Comparison of ENCODE assay signal across 25 cellular contexts in the genomic region with DNA sequence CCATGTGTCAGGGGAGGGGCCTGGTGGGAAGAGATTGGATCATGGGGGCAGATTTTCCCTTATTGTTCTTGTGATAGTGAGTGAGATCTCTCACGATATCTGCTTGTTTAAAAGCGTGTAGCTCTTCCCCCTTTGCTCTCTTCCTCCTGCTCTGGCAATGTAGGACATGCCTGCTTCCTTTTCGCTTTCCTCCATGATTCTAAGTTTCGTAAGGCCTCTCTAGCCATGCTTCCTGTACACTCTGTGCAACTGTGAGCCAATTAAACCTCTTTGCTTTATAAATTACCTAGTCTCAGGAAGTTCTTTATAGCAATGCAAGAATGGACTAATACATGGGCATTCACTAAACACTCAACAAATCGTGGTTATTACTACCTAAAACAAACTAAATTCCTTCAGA.
"Had no signal": no experiment of that assay in that cellular context is flagged by ENCODE, and none has a peak within 500 bp of the region (broad histone marks: within the 10 kb centered on the region; RNA-seq: fewer than 3 reads in every experiment).

No MANE protein-coding gene starts in this region.

- ATAC-seq: activated CD4-positive, CD25-positive, alpha-beta regulatory T cell treated with anti-CD3 and anti-CD28 coated beads, Interleukin-2, amount 50 U/mL, for 24 hours; left ventricle myocardium superior; stimulated activated naive B cell treated with anti-CD40 and anti-IgM and Interleukin-4, amounts not matched to agents 10 μg/mL and 1 μg/mL and 100 μg/mL, for 72 hours had no signal

- H3K4me3 Mint-ChIP-seq: activated naive CD4-positive, alpha-beta T cell treated with anti-CD3 and anti-CD28 coated beads for 36 hours; activated naive CD8-positive, alpha-beta T cell treated with anti-CD3 and anti-CD28 coated beads for 36 hours; mesothelial cell of epicardium; naive B cell; nephron progenitor cell; stimulated activated naive B cell treated with anti-CD40 and anti-IgM and Interleukin-4, amounts not matched to agents 10 μg/mL and 1 μg/mL and 100 μg/mL, for 72 hours had no signal

- H3K27me3 ChIP-seq: adrenal gland, body of pancreas, right atrium auricular region, suprapubic skin, tibial artery had no signal

- H3K4me1 ChIP-seq: adrenal gland, body of pancreas, right atrium auricular region, suprapubic skin, tibial artery had no signal

- H3K36me3 ChIP-seq: adrenal gland, right atrium auricular region, suprapubic skin, tibial artery, WERI-Rb-1 had no signal

- H3K4me1 Mint-ChIP-seq: nephron progenitor cell had no signal

- H3K9me3 Mint-ChIP-seq: activated naive CD4-positive, alpha-beta T cell treated with anti-CD3 and anti-CD28 coated beads for 36 hours; activated naive CD8-positive, alpha-beta T cell treated with anti-CD3 and anti-CD28 coated beads for 36 hours; mesothelial cell of epicardium; naive B cell; stimulated activated naive B cell treated with anti-CD40 and anti-IgM and Interleukin-4, amounts not matched to agents 10 μg/mL and 1 μg/mL and 100 μg/mL, for 72 hours had no signal

- H3K36me3 Mint-ChIP-seq: activated naive CD8-positive, alpha-beta T cell treated with anti-CD3 and anti-CD28 coated beads for 36 hours; mesothelial cell of epicardium; naive B cell had no signal

- DNase-seq: activated CD4-positive, alpha-beta T cell treated with anti-CD3 and anti-CD28 coated beads for 48 hours; activated CD4-positive, alpha-beta T cell treated with anti-CD3 and anti-CD28 coated beads, Interleukin-2, amount 50 U/mL, for 48 hours; activated CD8-positive, alpha-beta memory T cell treated with anti-CD3 and anti-CD28 coated beads for 24 hours; activated effector memory CD4-positive, alpha-beta T cell treated with anti-CD3 and anti-CD28 coated beads, Interleukin-2, amount 50 U/mL, for 16 hours; activated naive CD4-positive, alpha-beta T cell treated with anti-CD3 and anti-CD28 coated beads for 36 hours; activated naive CD8-positive, alpha-beta T cell treated with anti-CD3 and anti-CD28 coated beads for 36 hours; adrenal gland; aorta; body of pancreas; effector CD8-positive, alpha-beta T cell; left ventricle myocardium superior; nephron progenitor cell; occipital lobe; stimulated activated CD4-positive, alpha-beta T cell treated with anti-CD3 and anti-CD28 coated beads, Interleukin-15, amount 100 ng/mL, for 24 hours; stimulated activated CD4-positive, alpha-beta T cell treated with anti-CD3 and anti-CD28 coated beads, Interleukin-2, amount 100 ng/mL, for 24 hours; stimulated activated naive B cell treated with anti-CD40 and anti-IgM and Interleukin-4, amounts not matched to agents 10 μg/mL and 1 μg/mL and 100 μg/mL, for 72 hours; T-helper 9 cell; tibial artery; WERI-Rb-1 had no signal

- H3K9me3 ChIP-seq: adrenal gland, body of pancreas, right atrium auricular region, suprapubic skin, tibial artery had no signal

- H3K27ac Mint-ChIP-seq: activated naive CD4-positive, alpha-beta T cell treated with anti-CD3 and anti-CD28 coated beads for 36 hours; activated naive CD8-positive, alpha-beta T cell treated with anti-CD3 and anti-CD28 coated beads for 36 hours; mesothelial cell of epicardium; naive B cell; nephron progenitor cell; stimulated activated naive B cell treated with anti-CD40 and anti-IgM and Interleukin-4, amounts not matched to agents 10 μg/mL and 1 μg/mL and 100 μg/mL, for 72 hours had no signal

- H3K27ac ChIP-seq: adrenal gland, body of pancreas, epithelial cell of prostate, right atrium auricular region, suprapubic skin, tibial artery, WERI-Rb-1 had no signal

- H3K4me3 ChIP-seq: adrenal gland, body of pancreas, right atrium auricular region, suprapubic skin, tibial artery had no signal
